ENCODE assay signal across 21 cellular contexts in genomic region chr13:93635687-93636086, GRCh38.
DNase-seq lines count a peak whose midpoint lies in the region; ATAC-seq and TF ChIP-seq lines count a peak whose summit lies in the region.
"Had no signal": no experiment of that assay in that cellular context is flagged by ENCODE, and none has a peak within 500 bp of the region (broad histone marks: within the 10 kb centered on the region; RNA-seq: fewer than 3 reads in every experiment).

No MANE protein-coding gene starts in this region.

- H3K4me2 ChIP-seq in osteoblast (ENCODE audit: insufficient read depth, low read length): peak overlapping the region; percentile 51

- H3K4me1 ChIP-seq in osteoblast (ENCODE audit: insufficient read depth, low read length): no peaks in the 10 kb centered on the region
- H3K4me1 ChIP-seq: psoas muscle had no signal

- no peaks in the 10 kb centered on the region for H3K9me3 ChIP-seq in osteoblast (ENCODE audit: low read depth, low read length)
- H3K9me3 ChIP-seq: psoas muscle had no signal

- no peaks in the 10 kb centered on the region for H3K36me3 ChIP-seq in osteoblast (ENCODE audit: insufficient read depth, low read length)

- H3K9me3 Mint-ChIP-seq in activated CD8-positive, alpha-beta T cell treated with anti-CD3 and anti-CD28 coated beads, Interleukin-2, amount 10 ng/mL, durations not matched to agents 7 days and 5 days (ENCODE audit: insufficient read depth): no peaks in the 10 kb centered on the region
- H3K9me3 Mint-ChIP-seq: activated naive CD8-positive, alpha-beta T cell treated with anti-CD3 and anti-CD28 coated beads, Interleukin-2, amount 10 ng/mL, durations not matched to agents 7 days and 5 days; activated T-cell treated with anti-CD3 and anti-CD28 coated beads, Interleukin-2, amount 50 U/mL, for 72 hours; nephron had no signal

- H3K79me2 ChIP-seq in osteoblast (ENCODE audit: insufficient read depth, low read length): no peaks in the 10 kb centered on the region

- no peak overlapping the region for H3K27ac Mint-ChIP-seq in activated CD8-positive, alpha-beta T cell treated with anti-CD3 and anti-CD28 coated beads, Interleukin-2, amount 10 ng/mL, durations not matched to agents 7 days and 5 days
- H3K27ac Mint-ChIP-seq: activated naive CD8-positive, alpha-beta T cell treated with anti-CD3 and anti-CD28 coated beads, Interleukin-2, amount 10 ng/mL, durations not matched to agents 7 days and 5 days; activated T-cell treated with anti-CD3 and anti-CD28 coated beads, Interleukin-2, amount 50 U/mL, for 72 hours; IgD-negative memory B cell; nephron had no signal

- H3K27ac ChIP-seq in osteoblast (ENCODE audit: low read depth, low read length): peak overlapping the region; percentile 1
- H3K27ac ChIP-seq: psoas muscle had no signal

- no peaks in the 10 kb centered on the region for H3K27me3 Mint-ChIP-seq in activated CD8-positive, alpha-beta T cell treated with anti-CD3 and anti-CD28 coated beads, Interleukin-2, amount 10 ng/mL, durations not matched to agents 7 days and 5 days (ENCODE audit: low read depth)
- H3K27me3 Mint-ChIP-seq: IgD-negative memory B cell had no signal

- no peaks in the 10 kb centered on the region for H3K36me3 Mint-ChIP-seq in activated CD8-positive, alpha-beta T cell treated with anti-CD3 and anti-CD28 coated beads, Interleukin-2, amount 10 ng/mL, durations not matched to agents 7 days and 5 days (ENCODE audit: low read depth)
- H3K36me3 Mint-ChIP-seq: activated naive CD8-positive, alpha-beta T cell treated with anti-CD3 and anti-CD28 coated beads, Interleukin-2, amount 10 ng/mL, durations not matched to agents 7 days and 5 days; IgD-negative memory B cell had no signal

- H3K4me3 Mint-ChIP-seq in activated CD8-positive, alpha-beta T cell treated with anti-CD3 and anti-CD28 coated beads, Interleukin-2, amount 10 ng/mL, durations not matched to agents 7 days and 5 days: no peak overlapping the region
- H3K4me3 Mint-ChIP-seq: activated naive CD8-positive, alpha-beta T cell treated with anti-CD3 and anti-CD28 coated beads, Interleukin-2, amount 10 ng/mL, durations not matched to agents 7 days and 5 days; activated T-cell treated with anti-CD3 and anti-CD28 coated beads, Interleukin-2, amount 50 U/mL, for 72 hours; IgD-negative memory B cell; nephron had no signal

- H3K4me3 ChIP-seq in osteoblast (ENCODE audit: insufficient read depth, low read length): no peak overlapping the region
- H3K4me3 ChIP-seq: psoas muscle had no signal

- H3K27me3 ChIP-seq in osteoblast (ENCODE audit: insufficient read depth, low read length): no peaks in the 10 kb centered on the region

- CTCF ChIA-PET in activated CD8-positive, alpha-beta T cell treated with anti-CD3 and anti-CD28 coated beads, Interleukin-2, amount 10 ng/mL, durations not matched to agents 7 days and 5 days (lab: Charles Lee): no interaction called here

- H2AFZ ChIP-seq in osteoblast (ENCODE audit: low read length): no peak overlapping the region

- no peak for ATAC-seq in activated CD8-positive, alpha-beta T cell treated with anti-CD3 and anti-CD28 coated beads, Interleukin-2, amount 10 ng/mL, durations not matched to agents 7 days and 5 days
- ATAC-seq in HG03460 (IDR thresholded peaks at IDR 0.05; ENCODE audit: unreplicated experiment): no peak
- ATAC-seq: activated T-cell treated with anti-CD3 and anti-CD28 coated beads, Interleukin-2, amount 50 U/mL, for 72 hours; PC-3; psoas muscle had no signal

- no peaks in the 10 kb centered on the region for H3K4me1 Mint-ChIP-seq in activated CD8-positive, alpha-beta T cell treated with anti-CD3 and anti-CD28 coated beads, Interleukin-2, amount 10 ng/mL, durations not matched to agents 7 days and 5 days (ENCODE audit: low read depth)
- H3K4me1 Mint-ChIP-seq: activated naive CD8-positive, alpha-beta T cell treated with anti-CD3 and anti-CD28 coated beads, Interleukin-2, amount 10 ng/mL, durations not matched to agents 7 days and 5 days; IgD-negative memory B cell; nephron had no signal

- peaks cover 4% of the 10 kb centered on the region for H4K20me1 ChIP-seq in osteoblast (ENCODE audit: insufficient read depth, low read length)

- TF ChIP-seq CTCF in osteoblast (IDR thresholded peaks at IDR 0.05; ENCODE audit: extremely low read depth, low read depth, low read length): no peak
- TF ChIP-seq CTCF in GM10266 (IDR thresholded peaks at IDR 0.05; ENCODE audit: control insufficient read depth, insufficient read depth, low read depth, missing control alignments): no peak

- POLR2A ChIA-PET in activated CD8-positive, alpha-beta T cell treated with anti-CD3 and anti-CD28 coated beads, Interleukin-2, amount 10 ng/mL, durations not matched to agents 7 days and 5 days (lab: Charles Lee): no interaction called here

- DNase-seq in AG20443 (ENCODE audit: low spot score) (peak; percentile 71), LHCN-M2 (ENCODE audit: low read depth) (peak; percentile 80), fibroblast of gingiva (ENCODE audit: low read depth) (peak; percentile 85), osteoblast (ENCODE audit: insufficient read length, low spot score, missing footprints) (peak; percentile 58), GM10266 (ENCODE audit: extremely low spot score) (no peak), NCI-H446 (lab: John Stamatoyannopoulos, UW) (no peak)
- DNase-seq in activated CD8-positive, alpha-beta T cell treated with anti-CD3 and anti-CD28 coated beads, Interleukin-2, amount 10 ng/mL, durations not matched to agents 7 days and 5 days: no peak
- DNase-seq: activated CD4-positive, alpha-beta T cell treated with anti-CD3 and anti-CD28 coated beads, Interleukin-2, amount 50 U/mL, for 48 hours; activated naive CD8-positive, alpha-beta T cell treated with anti-CD3 and anti-CD28 coated beads, Interleukin-2, amount 10 ng/mL, durations not matched to agents 7 days and 5 days; activated T-cell treated with anti-CD3 and anti-CD28 coated beads, Interleukin-2, amount 50 U/mL, for 72 hours; Calu3; cerebellar nuclear complex; GF-D8; NCI-H1048; NCI-H2107; NCI-H526 treated with DMSO at 0.1 percent for 48 hours; PC-3; psoas muscle had no signal

Comparison
In these comparisons a context has a peak if more than half of its experiments do, and no peak if none do; other contexts are left out.
1. DNase-seq: peak in AG20443 (single experiment), LHCN-M2 (single experiment), fibroblast of gingiva (single experiment) and osteoblast (single experiment); none in activated CD8-positive, alpha-beta T cell treated with anti-CD3 and anti-CD28 coated beads, Interleukin-2, amount 10 ng/mL, durations not matched to agents 7 days and 5 days (single experiment), GM10266 (single experiment) and NCI-H446 (0 of 2).